ENCODE assay signal across 1 cellular context in the genomic region with DNA sequence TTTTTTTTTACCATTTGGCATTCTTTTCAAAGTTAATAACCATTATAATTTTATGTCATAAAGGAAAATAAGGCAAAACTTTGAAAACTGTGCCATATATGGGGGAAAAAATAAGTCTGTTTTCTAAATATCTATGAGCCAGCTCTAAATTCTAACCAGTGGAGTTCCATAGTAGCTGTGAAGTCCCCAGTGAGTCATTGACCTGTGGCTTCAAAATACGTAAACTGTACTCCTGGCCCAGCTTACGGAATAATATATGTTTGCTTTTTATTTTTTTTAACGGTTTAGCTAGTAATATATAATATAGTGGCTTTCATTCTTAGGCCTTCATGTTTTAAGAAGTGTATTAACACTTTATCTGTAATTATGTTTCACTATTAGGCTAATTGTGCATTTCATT.
TF ChIP-seq lines count a peak whose summit lies in the region.

No MANE protein-coding gene starts in this region.

TF ChIP-seq in IMR-90, 13 proteins besides CTCF, POLR2A, EP300 and RAD21:
- TF ChIP-seq, protein P1, sequence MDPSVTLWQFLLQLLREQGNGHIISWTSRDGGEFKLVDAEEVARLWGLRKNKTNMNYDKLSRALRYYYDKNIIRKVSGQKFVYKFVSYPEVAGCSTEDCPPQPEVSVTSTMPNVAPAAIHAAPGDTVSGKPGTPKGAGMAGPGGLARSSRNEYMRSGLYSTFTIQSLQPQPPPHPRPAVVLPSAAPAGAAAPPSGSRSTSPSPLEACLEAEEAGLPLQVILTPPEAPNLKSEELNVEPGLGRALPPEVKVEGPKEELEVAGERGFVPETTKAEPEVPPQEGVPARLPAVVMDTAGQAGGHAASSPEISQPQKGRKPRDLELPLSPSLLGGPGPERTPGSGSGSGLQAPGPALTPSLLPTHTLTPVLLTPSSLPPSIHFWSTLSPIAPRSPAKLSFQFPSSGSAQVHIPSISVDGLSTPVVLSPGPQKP (IDR thresholded peaks at IDR 0.05; ENCODE audit: borderline replicate concordance, low read depth, low read length), result no peak
- TF ChIP-seq RCOR1 (IDR thresholded peaks at IDR 0.05; ENCODE audit: insufficient replicate concordance, low read length) (no peak), FOS (IDR thresholded peaks at IDR 0.05; ENCODE audit: low read depth, low read length) (0 out of 2 replicates have a peak, but pooled peaks have one; percentile 31), BHLHE40 (IDR thresholded peaks at IDR 0.05; ENCODE audit: low read depth, low read length) (no peak), MAFK (IDR thresholded peaks at IDR 0.05; ENCODE audit: low read depth, low read length) (no peak)
